ENCODE assay signal across 13 cellular contexts in genomic region chr2:43480874-43481273, GRCh38.
DNase-seq lines count a peak whose midpoint lies in the region; ATAC-seq and TF ChIP-seq lines count a peak whose summit lies in the region.
"Had no signal": no experiment of that assay in that cellular context is flagged by ENCODE, and none has a peak within 500 bp of the region (broad histone marks: within the 10 kb centered on the region; RNA-seq: fewer than 3 reads in every experiment).

No MANE protein-coding gene starts in this region.

- TF ChIP-seq CTCF in A673 (conservative IDR thresholded peaks at IDR 0.05; ENCODE audit: low read depth, low read length) = no peak

- peak overlapping the region; percentile 70 for H3K27ac Mint-ChIP-seq in stimulated activated memory B cell treated with anti-CD40 and anti-IgM and Interleukin-4, amounts not matched to agents 10 μg/mL and 1 μg/mL and 100 μg/mL, for 72 hours
- H3K27ac Mint-ChIP-seq: CD8-positive, alpha-beta T cell had no signal

- BruUV-seq in A673 (replicated peaks; lab: Mats Ljungman, UMichigan) = no TSS peak

- no peaks in the 10 kb centered on the region for H3K27me3 ChIP-seq in adipocyte (replicated peaks; ENCODE audit: control insufficient read depth, insufficient read depth, low read length)
- no peaks in the 10 kb centered on the region for H3K27me3 ChIP-seq in A673 (replicated peaks; ENCODE audit: insufficient read depth, low read depth, low read length, poor library complexity)

- H3K4me3 ChIP-seq in adipocyte (ENCODE audit: low read length) (no peak overlapping the region), A673 (ENCODE audit: low read depth, low read length, poor library complexity, severe bottlenecking) (no peak overlapping the region)
- H3K4me3 ChIP-seq: K562 had no signal

- DNase-seq in EH (ENCODE audit: low read depth) (peak; percentile 27), adipocyte (ENCODE audit: low read depth) (peak; percentile 53), fibroblast of peridontal ligament (ENCODE audit: extremely low read depth) (peak; percentile 64), A673 (ENCODE audit: low spot score) (no peak), Right ventricle myocardium superior (no peak), OCI-M2 (lab: John Stamatoyannopoulos, UW; ENCODE audit: unreplicated experiment) (no peak)
- DNase-seq: CD8-positive, alpha-beta T cell; COR-L47; HCEC 1CT had no signal

- peaks cover 23% of the 10 kb centered on the region for H3K36me3 Mint-ChIP-seq in stimulated activated memory B cell treated with anti-CD40 and anti-IgM and Interleukin-4, amounts not matched to agents 10 μg/mL and 1 μg/mL and 100 μg/mL, for 72 hours

- no peaks in the 10 kb centered on the region for H3K9me3 Mint-ChIP-seq in stimulated activated memory B cell treated with anti-CD40 and anti-IgM and Interleukin-4, amounts not matched to agents 10 μg/mL and 1 μg/mL and 100 μg/mL, for 72 hours
- H3K9me3 Mint-ChIP-seq: CD14-positive monocyte; CD8-positive, alpha-beta T cell had no signal

- no peaks in the 10 kb centered on the region for H3K9me3 ChIP-seq in adipocyte (ENCODE audit: control insufficient read depth, low read length)
- no peaks in the 10 kb centered on the region for H3K9me3 ChIP-seq in A673 (ENCODE audit: low read depth, low read length, poor library complexity, severe bottlenecking)

- H3K9ac ChIP-seq in adipocyte (ENCODE audit: low read length) = no peak overlapping the region

- peaks cover 4% of the 10 kb centered on the region for H3K36me3 ChIP-seq in adipocyte (ENCODE audit: control insufficient read depth, insufficient read depth, low read length, severe bottlenecking)
- no peaks in the 10 kb centered on the region for H3K36me3 ChIP-seq in A673 (ENCODE audit: insufficient read depth, low read length, poor library complexity, severe bottlenecking)

- CTCF ChIA-PET in A673 (lab: Charles Lee) = no interaction called here

- POLR2A ChIA-PET in A673 (lab: Charles Lee; ENCODE audit: low non-redundant PET) = no interaction called here

- peaks cover 25% of the 10 kb centered on the region for H3K4me1 Mint-ChIP-seq in stimulated activated memory B cell treated with anti-CD40 and anti-IgM and Interleukin-4, amounts not matched to agents 10 μg/mL and 1 μg/mL and 100 μg/mL, for 72 hours

- intact Hi-C loops in A673 (cut with micrococcal nuclease; ENCODE audit: unreplicated experiment) = loop anchor here (5.0 to 10.0 kb wide), 3 partner anchors 534 to 654 kb away; no protein-coding TSS in a partner anchor
- intact Hi-C loops in Right ventricle myocardium superior (cut with DNase I) = loop anchor here (10.0 kb wide), 4 partner anchors 356 to 656 kb away; no protein-coding TSS in a partner anchor

- no peak for ATAC-seq in stimulated activated memory B cell treated with anti-CD40 and anti-IgM and Interleukin-4, amounts not matched to agents 10 μg/mL and 1 μg/mL and 100 μg/mL, for 72 hours
- ATAC-seq in Right ventricle myocardium superior (ENCODE audit: poor library complexity) = no peak
- ATAC-seq in GM18867 (IDR thresholded peaks at IDR 0.05; ENCODE audit: unreplicated experiment) = no peak
- ATAC-seq: CD8-positive, alpha-beta T cell; K562 had no signal

- H3K27me3 Mint-ChIP-seq in stimulated activated memory B cell treated with anti-CD40 and anti-IgM and Interleukin-4, amounts not matched to agents 10 μg/mL and 1 μg/mL and 100 μg/mL, for 72 hours = no peaks in the 10 kb centered on the region

- no peak overlapping the region for H3K4me3 Mint-ChIP-seq in stimulated activated memory B cell treated with anti-CD40 and anti-IgM and Interleukin-4, amounts not matched to agents 10 μg/mL and 1 μg/mL and 100 μg/mL, for 72 hours
- H3K4me3 Mint-ChIP-seq: CD14-positive monocyte; CD8-positive, alpha-beta T cell had no signal

- H3K4me1 ChIP-seq in adipocyte (ENCODE audit: control insufficient read depth, insufficient read depth, low read length) (peaks cover 40% of the 10 kb centered on the region), A673 (ENCODE audit: insufficient read depth, low read length, poor library complexity, severe bottlenecking) (no peaks in the 10 kb centered on the region)

- H3K27ac ChIP-seq in A673 (ENCODE audit: low read depth, low read length, poor library complexity, severe bottlenecking) = no peak overlapping the region

Comparison
In these comparisons a context has a peak if more than half of its experiments do, and no peak if none do; other contexts are left out.
1. DNase-seq: peak in EH (single experiment), adipocyte (single experiment) and fibroblast of peridontal ligament (single experiment); none in A673 (single experiment), Right ventricle myocardium superior (single experiment) and OCI-M2 (single experiment).